24 cellular contexts compared by ENCODE assay signal in genomic region chr9:106797299-106797698, GRCh38.
DNase-seq lines count a peak whose midpoint lies in the region; ATAC-seq, FAIRE-seq and TF ChIP-seq lines count a peak whose summit lies in the region.
"Had no signal": no experiment of that assay in that cellular context is flagged by ENCODE, and none has a peak within 500 bp of the region (broad histone marks: within the 10 kb centered on the region; RNA-seq: fewer than 3 reads in every experiment).

No MANE protein-coding gene starts in this region.

- H3K9me3 ChIP-seq in mammary epithelial cell (replicated peaks; ENCODE audit: insufficient read depth, low read length) (peaks cover 5% of the 10 kb centered on the region), small intestine (ENCODE audit: control insufficient read depth, low read depth) (no peaks in the 10 kb centered on the region), heart left ventricle (no peaks in the 10 kb centered on the region)
- H3K9me3 ChIP-seq: heart right ventricle, lower lobe of right lung, right atrium auricular region had no signal

- no peak overlapping the region for H3K9ac ChIP-seq in mammary epithelial cell (ENCODE audit: insufficient read depth, low read length)

- no peak for FAIRE-seq in small intestine (lab: Jason Lieb, UNC)
- FAIRE-seq: endometrium had no signal

- WGBS in mammary epithelial cell (ENCODE audit: low coverage, missing lambda C conversion rate): 58% methylated on average over 2 of the region's 2 CpGs
- WGBS in small intestine, 3 donors: 4 to 52% (median 29%) methylated on average over 2 of the region's 2 CpGs
- 84 to 96% (median 94%) methylated on average over 2 of the region's 2 CpGs for WGBS in heart left ventricle, 4 donors

- DNase-seq in EL (peak; percentile 42), mammary epithelial cell (peak; percentile 47), kidney tubule cell (ENCODE audit: low spot score) (peak; percentile 72), small intestine (peak; percentile 89), omental fat pad (ENCODE audit: low spot score) (no peak), heart left ventricle (no peak), amniotic stem cell (lab: John Stamatoyannopoulos, UW) (no peak)
- DNase-seq: activated CD4-positive, alpha-beta memory T cell treated with anti-CD3 and anti-CD28 coated beads, Interleukin-2, amount 10 ng/mL, durations not matched to agents 7 days and 5 days; activated CD4-positive, CD25-positive, alpha-beta regulatory T cell; activated effector memory CD4-positive, alpha-beta T cell treated with Interleukin-2 at 50 U/mL for 16 hours; activated naive CD8-positive, alpha-beta T cell treated with anti-CD3 and anti-CD28 coated beads, Interleukin-2, amount 10 ng/mL, durations not matched to agents 7 days and 5 days; brain microvascular endothelial cell; CD4-positive, alpha-beta T cell; DMS153; heart right ventricle; KBM-7; lower lobe of right lung; MV-4-11; NCI-H1694 treated with DMSO at 0.1 percent for 48 hours; occipital lobe; Right ventricle myocardium superior; T1000 had no signal

- CTCF ChIA-PET in mammary epithelial cell (lab: Charles Lee; ENCODE audit: low non-redundant PET): no interaction called here

- dilution Hi-C loops in mammary epithelial cell (cut with HindIII; ENCODE audit: low sequenced_read_pairs): no loop called here

- BruUV-seq in mammary epithelial cell (replicated peaks; lab: Mats Ljungman, UMichigan): no TSS peak

- H3K36me3 ChIP-seq in mammary epithelial cell (ENCODE audit: insufficient read depth, low read length): no peaks in the 10 kb centered on the region
- H3K36me3 ChIP-seq in small intestine (ENCODE audit: control insufficient read depth in 2 of 2, insufficient read depth in 2 of 2, low read length in 2 of 2): no peaks in the 10 kb centered on the region
- no peaks in the 10 kb centered on the region for H3K36me3 ChIP-seq in heart left ventricle
- H3K36me3 ChIP-seq: brain microvascular endothelial cell, heart right ventricle, lower lobe of right lung, right atrium auricular region had no signal

- in situ Hi-C loops in mammary epithelial cell (cut with MboI; ENCODE audit: low sequenced_read_pairs in 2 of 2): no loop called here

- TF ChIP-seq CTCF in mammary epithelial cell (conservative IDR thresholded peaks at IDR 0.05 in 1 of 2, IDR thresholded peaks at IDR 0.05 in 1 of 2; ENCODE audit: extremely low read depth in 1 of 2, insufficient read depth in 1 of 2, low read depth in 1 of 2, low read length in 2 of 2) (no peak), omental fat pad (IDR thresholded peaks at IDR 0.05) (no peak), heart left ventricle (IDR thresholded peaks at IDR 0.05) (no peak)

- H3K4me2 ChIP-seq in mammary epithelial cell (ENCODE audit: insufficient read depth, low read depth, low read length): no peak overlapping the region

- TF ChIP-seq POLR2A in heart left ventricle (IDR thresholded peaks at IDR 0.05): no peak

- peaks cover 16% of the 10 kb centered on the region for H3K4me1 ChIP-seq in mammary epithelial cell (ENCODE audit: insufficient read depth, low read length)
- H3K4me1 ChIP-seq in small intestine (ENCODE audit: control insufficient read depth in 2 of 2, insufficient read depth in 1 of 2, low read depth in 1 of 2, low read length in 1 of 2): no peaks in the 10 kb centered on the region
- peaks cover 0 to 18% (median 0%) of the 10 kb centered on the region in 12 donors for H3K4me1 ChIP-seq in heart left ventricle
- H3K4me1 ChIP-seq: lower lobe of right lung had no signal

- H4K20me1 ChIP-seq in mammary epithelial cell (ENCODE audit: insufficient read depth, low read length): no peaks in the 10 kb centered on the region

- no peak overlapping the region for H3K4me3 ChIP-seq in mammary epithelial cell (replicated peaks in 1 of 3; ENCODE audit: insufficient read depth in 1 of 3, low read depth in 2 of 3, low read length in 3 of 3)
- H3K4me3 ChIP-seq in small intestine (ENCODE audit: low read depth in 1 of 2, low read length in 2 of 2): no peak overlapping the region
- H3K4me3 ChIP-seq in heart left ventricle: no peak overlapping the region
- H3K4me3 ChIP-seq: heart right ventricle, lower lobe of right lung, right atrium auricular region had no signal

- no peak overlapping the region for H3K27ac ChIP-seq in mammary epithelial cell (ENCODE audit: insufficient read depth, low read depth, low read length)
- H3K27ac ChIP-seq in small intestine (ENCODE audit: low read depth in 1 of 2, low read length in 1 of 2): no peak overlapping the region
- H3K27ac ChIP-seq in heart left ventricle: no peak overlapping the region
- H3K27ac ChIP-seq: brain microvascular endothelial cell, heart right ventricle, lower lobe of right lung, right atrium auricular region had no signal

- no peaks in the 10 kb centered on the region for H3K27me3 ChIP-seq in mammary epithelial cell (ENCODE audit: insufficient read depth, low read length)
- H3K27me3 ChIP-seq in small intestine (ENCODE audit: control insufficient read depth in 2 of 2, insufficient read depth in 2 of 2, low read length in 2 of 2): no peaks in the 10 kb centered on the region
- H3K27me3 ChIP-seq in heart left ventricle: no peaks in the 10 kb centered on the region
- H3K27me3 ChIP-seq: brain microvascular endothelial cell, heart right ventricle, right atrium auricular region had no signal

- H2AFZ ChIP-seq in mammary epithelial cell (ENCODE audit: low read depth, low read length): no peak overlapping the region

- ATAC-seq in omental fat pad (ENCODE audit: low FRiP score) (no peak), heart left ventricle (no peak)
- ATAC-seq: heart right ventricle, lower lobe of right lung had no signal

- intact Hi-C loops in mammary epithelial cell (cut with micrococcal nuclease) (no loop called here), heart left ventricle (cut with DNase I) (no loop called here)

- no peaks in the 10 kb centered on the region for H3K79me2 ChIP-seq in mammary epithelial cell (ENCODE audit: insufficient read depth, low read length)

Comparison
In these comparisons a context has a peak if more than half of its experiments do, and no peak if none do; other contexts are left out.
1. DNase-seq: peak in EL (single experiment), mammary epithelial cell (single experiment), kidney tubule cell (single experiment) and small intestine (single experiment); none in omental fat pad (single experiment), heart left ventricle (0 of 5) and amniotic stem cell (single experiment).